In the genomic region with DNA sequence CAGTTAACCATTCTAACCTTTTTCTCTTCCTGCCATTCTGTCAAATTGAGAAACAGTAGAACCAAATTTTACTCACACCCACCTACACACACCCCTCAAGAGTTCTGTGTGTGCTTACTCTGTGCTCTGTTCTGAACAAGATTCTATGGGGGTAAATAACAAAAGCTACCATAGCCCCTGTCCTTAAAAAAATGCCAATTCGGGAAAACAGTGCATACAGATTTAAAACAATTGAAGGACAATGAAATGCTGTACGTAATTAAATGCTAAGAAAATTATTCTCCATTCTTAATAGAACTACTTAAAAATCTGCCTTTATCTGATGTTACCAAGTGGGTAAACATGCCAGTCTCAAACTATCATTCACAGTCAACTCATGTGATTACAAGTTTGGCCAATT, we compare ENCODE assay signal across 30 cellular contexts.
DNase-seq lines count a peak whose midpoint lies in the region; ATAC-seq, FAIRE-seq and TF ChIP-seq lines count a peak whose summit lies in the region.
"Had no signal": no experiment of that assay in that cellular context is flagged by ENCODE, and none has a peak within 500 bp of the region (broad histone marks: within the 10 kb centered on the region; RNA-seq: fewer than 3 reads in every experiment).

No MANE protein-coding gene starts in this region.

- no peaks in the 10 kb centered on the region for H3K79me1 ChIP-seq in IMR-90 (ENCODE audit: low read depth in 1 of 2, low read length in 2 of 2)

- no peak overlapping the region for H4K5ac ChIP-seq in IMR-90 (ENCODE audit: low read depth, low read length)

- TF ChIP-seq CTCF in A549 (IDR thresholded peaks at IDR 0.05) (no peak), IMR-90 (conservative IDR thresholded peaks at IDR 0.05; ENCODE audit: low read depth, low read length) (no peak)

- H3K4me1 ChIP-seq in A549: peaks cover 14% of the 10 kb centered on the region
- H3K4me1 ChIP-seq in IMR-90 (ENCODE audit: control insufficient read depth, insufficient read depth, low read length): peaks cover 2% of the 10 kb centered on the region; the same call in 1 of the 2 replicates
- H3K4me1 ChIP-seq in Karpas-422 (ENCODE audit: low read length): no peaks in the 10 kb centered on the region
- H3K4me1 ChIP-seq: BLaER1; BLaER1 treated with 17β-estradiol and CSF1 and Interleukin-3, amounts not matched to agents 10 nM and 100 nM; Caco-2 had no signal

- H2BK5ac ChIP-seq in IMR-90 (ENCODE audit: low read depth, low read length, poor library complexity, severe bottlenecking): no peak overlapping the region

- H3K36me3 ChIP-seq in IMR-90 (ENCODE audit: control insufficient read depth, insufficient read depth, low read length): no peaks in the 10 kb centered on the region
- no peaks in the 10 kb centered on the region for H3K36me3 ChIP-seq in Karpas-422 (ENCODE audit: insufficient read depth, low read length)
- H3K36me3 ChIP-seq: BE2C; BLaER1; BLaER1 treated with 17β-estradiol and CSF1 and Interleukin-3, amounts not matched to agents 10 nM and 100 nM had no signal

- no peak for TF ChIP-seq EP300 in A549 (IDR thresholded peaks at IDR 0.05)

- FAIRE-seq in A549 (lab: Jason Lieb, UNC): no peak
- FAIRE-seq: A204.1, D721Med had no signal

- H3K4me3 ChIP-seq in A549 (no peak overlapping the region), IMR-90 (ENCODE audit: insufficient read depth, low read depth, low read length) (no peak overlapping the region), Karpas-422 (ENCODE audit: low read length) (no peak overlapping the region)
- H3K4me3 ChIP-seq: BLaER1; BLaER1 treated with 17β-estradiol and CSF1 and Interleukin-3, amounts not matched to agents 10 nM and 100 nM had no signal

- POLR2A ChIA-PET in A549 (lab: Yijun Ruan, JAX): no interaction called here
- POLR2A ChIA-PET in IMR-90 (lab: Charles Lee; ENCODE audit: unreplicated experiment): no interaction called here

- no TSS peak for BruUV-seq in IMR-90 (replicated peaks; lab: Mats Ljungman, UMichigan)

- H3K4me2 ChIP-seq in A549 (no peak overlapping the region), IMR-90 (ENCODE audit: low read depth, low read length) (no peak overlapping the region), Karpas-422 (ENCODE audit: low read depth, low read length, poor library complexity, severe bottlenecking) (no peak overlapping the region)
- H3K4me2 ChIP-seq: BLaER1; BLaER1 treated with 17β-estradiol and CSF1 and Interleukin-3, amounts not matched to agents 10 nM and 100 nM had no signal

- no peaks in the 10 kb centered on the region for H3K9me3 ChIP-seq in A549
- H3K9me3 ChIP-seq in IMR-90 (ENCODE audit: control insufficient read depth, insufficient read depth, low read length): no peaks in the 10 kb centered on the region
- H3K9me3 ChIP-seq in Karpas-422 (ENCODE audit: low read length): no peaks in the 10 kb centered on the region
- H3K9me3 ChIP-seq: BE2C; BLaER1; BLaER1 treated with 17β-estradiol and CSF1 and Interleukin-3, amounts not matched to agents 10 nM and 100 nM; Caco-2 had no signal

- H3K56ac ChIP-seq in IMR-90 (ENCODE audit: extremely low read depth, insufficient read depth, low read length): no peak overlapping the region

- H3K9me2 ChIP-seq in Karpas-422 (replicated peaks; ENCODE audit: insufficient read depth, low read length): no peaks in the 10 kb centered on the region; the same call in 1 of the 2 replicates

- no peak overlapping the region for H3K18ac ChIP-seq in IMR-90 (ENCODE audit: low read depth, low read length)

- in situ Hi-C loops in IMR-90 (cut with MboI; ENCODE audit: low sequenced_read_pairs): no loop called here

- TF ChIP-seq RAD21 in A549 (conservative IDR thresholded peaks at IDR 0.05 in 1 of 2, IDR thresholded peaks at IDR 0.05 in 1 of 2) (no peak), IMR-90 (IDR thresholded peaks at IDR 0.05; ENCODE audit: low read length) (no peak)

- dilution Hi-C loops in IMR-90 (cut with HindIII; ENCODE audit: low sequenced_read_pairs, unreplicated experiment): no loop called here

- H3K9ac ChIP-seq in IMR-90 (ENCODE audit: low read depth, low read length) (no peak overlapping the region), Karpas-422 (ENCODE audit: low read length) (no peak overlapping the region)
- H3K9ac ChIP-seq: BLaER1; BLaER1 treated with 17β-estradiol and CSF1 and Interleukin-3, amounts not matched to agents 10 nM and 100 nM had no signal

- no peak overlapping the region for H3K4ac ChIP-seq in IMR-90 (ENCODE audit: low read depth, low read length)

- H2AFZ ChIP-seq in IMR-90 (replicated peaks; ENCODE audit: low read length, poor library complexity) (no peak overlapping the region), Karpas-422 (ENCODE audit: low read length) (no peak overlapping the region)

- no peak overlapping the region for H2AK9ac ChIP-seq in IMR-90 (replicated peaks; ENCODE audit: low read depth, low read length, poor library complexity)

- CTCF ChIA-PET in A549 (lab: Yijun Ruan, JAX) (no interaction called here), IMR-90 (lab: Yijun Ruan, JAX) (no interaction called here)

- no peaks in the 10 kb centered on the region for H3K27me3 ChIP-seq in IMR-90 (ENCODE audit: control insufficient read depth, insufficient read depth, low read length)
- no peaks in the 10 kb centered on the region for H3K27me3 ChIP-seq in Karpas-422 (ENCODE audit: low read length)
- H3K27me3 ChIP-seq: BE2C; BLaER1; BLaER1 treated with 17β-estradiol and CSF1 and Interleukin-3, amounts not matched to agents 10 nM and 100 nM had no signal

- H3K14ac ChIP-seq in IMR-90 (replicated peaks; ENCODE audit: low read depth, low read length): no peak overlapping the region

- no peaks in the 10 kb centered on the region for H4K20me1 ChIP-seq in IMR-90 (ENCODE audit: insufficient read depth, low read length)
- no peaks in the 10 kb centered on the region for H4K20me1 ChIP-seq in Karpas-422 (ENCODE audit: insufficient read depth, low read depth, low read length)
- H4K20me1 ChIP-seq: BLaER1; BLaER1 treated with 17β-estradiol and CSF1 and Interleukin-3, amounts not matched to agents 10 nM and 100 nM had no signal

- no peak overlapping the region for H3K27ac ChIP-seq in A549
- H3K27ac ChIP-seq in IMR-90 (ENCODE audit: insufficient read depth, low read length): no peak overlapping the region
- no peak overlapping the region for H3K27ac ChIP-seq in Karpas-422 (ENCODE audit: low read length)
- H3K27ac ChIP-seq: 22Rv1; BLaER1; BLaER1 treated with 17β-estradiol and CSF1 and Interleukin-3, amounts not matched to agents 10 nM and 100 nM; C4-2B had no signal

- no peaks in the 10 kb centered on the region for H3K9me1 ChIP-seq in IMR-90 (ENCODE audit: insufficient read depth, low read length)

- DNase-seq in A549 (ENCODE audit: low read depth in 1 of 2, low spot score in 1 of 2) (no peak), IMR-90 (no peak), Karpas-422 (no peak)
- DNase-seq: 8988T; ACHN; AML-193; BE2C; C1 segment of cervical spinal cord; Caco-2; Calu3; CD4-positive, alpha-beta memory T cell; CD4-positive, alpha-beta T cell; CD4-positive, CD25-positive, alpha-beta regulatory T cell; CD8-positive, alpha-beta memory T cell; CD8-positive, alpha-beta T cell; COR-L47; DMS 273 treated with DMSO at 0.1 percent for 48 hours; DMS153; DMS53; DMS79; DMS79 treated with DMSO at 0.1 percent for 48 hours; DND-41; EL had no signal

- no peak for TF ChIP-seq POLR2A in A549 (IDR thresholded peaks at IDR 0.05; ENCODE audit: low read length)
- no peak for TF ChIP-seq POLR2A in IMR-90 (IDR thresholded peaks at IDR 0.05; ENCODE audit: low read depth, low read length)

- intact Hi-C loops in IMR-90 (cut with micrococcal nuclease): no loop called here

- WGBS in A549 (ENCODE audit: missing lambda C conversion rate): 63% methylated on average over 2 of the region's 2 CpGs
- WGBS in IMR-90 (ENCODE audit: extremely low coverage in 2 of 2, insufficient read length in 1 of 2), 2 experiments: no CpG with 5 or more reads among the region's 2 CpGs

- H4K8ac ChIP-seq in IMR-90 (ENCODE audit: low read depth in 2 of 2, low read length in 2 of 2): no peak overlapping the region

- H2BK120ac ChIP-seq in IMR-90 (ENCODE audit: low read depth, low read length): no peak overlapping the region

- H4K91ac ChIP-seq in IMR-90 (ENCODE audit: insufficient read depth, low read depth, low read length): no peak overlapping the region

- H3K23ac ChIP-seq in IMR-90 (ENCODE audit: low read depth, low read length): no peak overlapping the region

- H2BK20ac ChIP-seq in IMR-90 (ENCODE audit: low read depth, low read length): no peak overlapping the region

- no peak overlapping the region for H2BK15ac ChIP-seq in IMR-90 (ENCODE audit: low read depth, low read length)

- ATAC-seq in A549 (no peak), IMR-90 (ENCODE audit: low read depth) (no peak), GM21737 (IDR thresholded peaks at IDR 0.05; ENCODE audit: unreplicated experiment) (no peak)
- ATAC-seq: CD8-positive, alpha-beta T cell had no signal

- H3K79me2 ChIP-seq in Karpas-422 (ENCODE audit: low read length): no peaks in the 10 kb centered on the region

- no peak overlapping the region for H2AK5ac ChIP-seq in IMR-90 (ENCODE audit: low read depth, low read length)

TF ChIP-seq in A549, 52 proteins besides CTCF, POLR2A, EP300 and RAD21:
- peak; percentile 70 for TF ChIP-seq MAFK (IDR thresholded peaks at IDR 0.05; ENCODE audit: partially characterized antibody)
- no peak for TF ChIP-seq CHD4 (IDR thresholded peaks at IDR 0.05; ENCODE audit: borderline replicate concordance)
- no peak for TF ChIP-seq CEBPB (IDR thresholded peaks at IDR 0.05)
- no peak for TF ChIP-seq NPAS2 (CRISPR knock-in tag; IDR thresholded peaks at IDR 0.05; ENCODE audit: borderline replicate concordance)

TF ChIP-seq in IMR-90, 13 proteins besides CTCF, POLR2A, EP300 and RAD21:
- TF ChIP-seq MAFK (IDR thresholded peaks at IDR 0.05; ENCODE audit: low read depth, low read length) (peak; percentile 75), MAZ (IDR thresholded peaks at IDR 0.05; ENCODE audit: borderline replicate concordance, low read depth, low read length) (no peak), FOS (IDR thresholded peaks at IDR 0.05; ENCODE audit: low read depth, low read length) (no peak)
